In the genomic region with DNA sequence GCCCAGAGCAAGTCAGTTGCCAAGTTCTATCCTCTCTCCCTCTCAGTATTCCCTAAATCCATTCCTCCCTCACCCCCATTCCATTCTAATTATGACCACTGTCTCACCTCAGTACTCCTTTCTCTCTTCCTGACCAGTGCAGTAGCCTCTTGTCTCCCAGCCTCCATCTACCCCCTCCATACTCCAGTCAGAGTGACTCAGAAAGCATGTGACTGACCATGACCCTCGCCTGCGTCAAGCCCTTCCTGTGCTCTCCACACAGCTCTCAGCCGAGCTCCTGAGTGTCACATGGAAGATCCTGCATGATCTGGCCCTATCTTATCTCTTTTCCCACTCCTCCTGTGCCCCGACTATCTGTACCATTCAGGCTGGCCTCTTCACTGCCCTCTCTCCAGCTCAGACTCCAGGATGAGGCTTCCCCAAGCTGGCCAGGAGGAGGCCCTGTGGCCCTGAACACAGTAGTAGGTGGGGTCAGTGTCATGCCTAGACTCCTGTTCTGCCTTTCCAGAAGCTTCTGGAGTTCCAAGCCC, we compare ENCODE assay signal across 1 cellular context.
TF ChIP-seq lines count a peak whose summit lies in the region.

No MANE protein-coding gene starts in this region.

TF ChIP-seq in K562, 482 proteins besides CTCF, POLR2A, EP300 and RAD21 (continued from another document and continues in another):
- TF ChIP-seq CHD7 (IDR thresholded peaks at IDR 0.05; ENCODE audit: low read depth, low read length) (no peak), ILK (tag; IDR thresholded peaks at IDR 0.05; ENCODE audit: borderline replicate concordance, low read depth) (no peak), PHTF2 (CRISPR knock-in tag; IDR thresholded peaks at IDR 0.05) (no peak), ZNF695 (CRISPR knock-in tag; IDR thresholded peaks at IDR 0.05) (no peak), ZNF77 (CRISPR knock-in tag; IDR thresholded peaks at IDR 0.05) (no peak), TSC22D4 (tag; IDR thresholded peaks at IDR 0.05) (no peak), HDAC8 (tag; IDR thresholded peaks at IDR 0.05) (peak; percentile 65; the same call in 1 of the 2 replicates), NCOA2 (IDR thresholded peaks at IDR 0.05; ENCODE audit: partially characterized antibody in 2 of 2) (no peak), CAMTA2 (CRISPR knock-in tag; conservative IDR thresholded peaks at IDR 0.05) (no peak), ARID1B (IDR thresholded peaks at IDR 0.05) (peak; percentile 99), ZNF609 (CRISPR knock-in tag; IDR thresholded peaks at IDR 0.05; ENCODE audit: borderline replicate concordance) (no peak), E2F4 (CRISPR knock-in tag; IDR thresholded peaks at IDR 0.05; ENCODE audit: low read depth) (no peak), SRSF7 (optimal IDR thresholded peaks at IDR 0.05; ENCODE audit: low read depth, low read length) (no peak), MTA1 (IDR thresholded peaks at IDR 0.05; ENCODE audit: borderline replicate concordance) (peak; percentile 92), ZNF583 (CRISPR knock-in tag; IDR thresholded peaks at IDR 0.05) (peak; percentile 86), ZSCAN29 (IDR thresholded peaks at IDR 0.05) (no peak), ZNF707 (CRISPR knock-in tag; conservative IDR thresholded peaks at IDR 0.05) (0 out of 2 replicates have a peak, but pooled peaks have one; percentile 21), MCM7 (IDR thresholded peaks at IDR 0.05) (no peak), ZNF253 (CRISPR knock-in tag; conservative IDR thresholded peaks at IDR 0.05) (no peak), RUNX1 (IDR thresholded peaks at IDR 0.05; ENCODE audit: low read depth) (no peak), DLX4 (CRISPR knock-in tag; IDR thresholded peaks at IDR 0.05) (no peak), U2AF2 (optimal IDR thresholded peaks at IDR 0.05; ENCODE audit: low read depth, low read length) (no peak), IRF2 (CRISPR knock-in tag; IDR thresholded peaks at IDR 0.05) (no peak), CC2D1A (IDR thresholded peaks at IDR 0.05) (peak; percentile 93), KDM5B (IDR thresholded peaks at IDR 0.05; ENCODE audit: insufficient replicate concordance, low read depth, low read length) (no peak), ZNF165 (CRISPR knock-in tag; IDR thresholded peaks at IDR 0.05; ENCODE audit: borderline replicate concordance) (no peak), NFE2L1 (tag; IDR thresholded peaks at IDR 0.05; ENCODE audit: borderline replicate concordance, low read depth) (no peak), TCF7L2 (IDR thresholded peaks at IDR 0.05; ENCODE audit: low read depth, low read length) (no peak; the same call in 1 of the 2 replicates)
- TF ChIP-seq, protein P1, sequence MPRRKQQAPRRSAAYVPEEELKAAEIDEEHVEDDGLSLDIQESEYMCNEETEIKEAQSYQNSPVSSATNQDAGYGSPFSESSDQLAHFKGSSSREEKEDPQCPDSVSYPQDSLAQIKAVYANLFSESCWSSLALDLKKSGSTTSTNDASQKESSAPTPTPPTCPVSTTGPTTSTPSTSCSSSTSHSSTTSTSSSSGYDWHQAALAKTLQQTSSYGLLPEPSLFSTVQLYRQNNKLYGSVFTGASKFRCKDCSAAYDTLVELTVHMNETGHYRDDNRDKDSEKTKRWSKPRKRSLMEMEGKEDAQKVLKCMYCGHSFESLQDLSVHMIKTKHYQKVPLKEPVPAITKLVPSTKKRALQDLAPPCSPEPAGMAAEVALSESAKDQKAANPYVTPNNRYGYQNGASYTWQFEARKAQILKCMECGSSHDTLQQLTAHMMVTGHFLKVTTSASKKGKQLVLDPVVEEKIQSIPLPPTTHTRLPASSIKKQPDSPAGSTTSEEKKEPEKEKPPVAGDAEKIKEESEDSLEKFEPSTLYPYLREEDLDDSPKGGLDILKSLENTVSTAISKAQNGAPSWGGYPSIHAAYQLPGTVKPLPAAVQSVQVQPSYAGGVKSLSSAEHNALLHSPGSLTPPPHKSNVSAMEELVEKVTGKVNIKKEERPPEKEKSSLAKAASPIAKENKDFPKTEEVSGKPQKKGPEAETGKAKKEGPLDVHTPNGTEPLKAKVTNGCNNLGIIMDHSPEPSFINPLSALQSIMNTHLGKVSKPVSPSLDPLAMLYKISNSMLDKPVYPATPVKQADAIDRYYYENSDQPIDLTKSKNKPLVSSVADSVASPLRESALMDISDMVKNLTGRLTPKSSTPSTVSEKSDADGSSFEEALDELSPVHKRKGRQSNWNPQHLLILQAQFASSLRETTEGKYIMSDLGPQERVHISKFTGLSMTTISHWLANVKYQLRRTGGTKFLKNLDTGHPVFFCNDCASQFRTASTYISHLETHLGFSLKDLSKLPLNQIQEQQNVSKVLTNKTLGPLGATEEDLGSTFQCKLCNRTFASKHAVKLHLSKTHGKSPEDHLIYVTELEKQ (CRISPR knock-in tag; IDR thresholded peaks at IDR 0.05): no peak
- TF ChIP-seq, protein P2, sequence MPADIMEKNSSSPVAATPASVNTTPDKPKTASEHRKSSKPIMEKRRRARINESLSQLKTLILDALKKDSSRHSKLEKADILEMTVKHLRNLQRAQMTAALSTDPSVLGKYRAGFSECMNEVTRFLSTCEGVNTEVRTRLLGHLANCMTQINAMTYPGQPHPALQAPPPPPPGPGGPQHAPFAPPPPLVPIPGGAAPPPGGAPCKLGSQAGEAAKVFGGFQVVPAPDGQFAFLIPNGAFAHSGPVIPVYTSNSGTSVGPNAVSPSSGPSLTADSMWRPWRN (IDR thresholded peaks at IDR 0.05; ENCODE audit: low read depth): no peak; the same call in none of the 2 replicates
- TF ChIP-seq, protein P3, sequence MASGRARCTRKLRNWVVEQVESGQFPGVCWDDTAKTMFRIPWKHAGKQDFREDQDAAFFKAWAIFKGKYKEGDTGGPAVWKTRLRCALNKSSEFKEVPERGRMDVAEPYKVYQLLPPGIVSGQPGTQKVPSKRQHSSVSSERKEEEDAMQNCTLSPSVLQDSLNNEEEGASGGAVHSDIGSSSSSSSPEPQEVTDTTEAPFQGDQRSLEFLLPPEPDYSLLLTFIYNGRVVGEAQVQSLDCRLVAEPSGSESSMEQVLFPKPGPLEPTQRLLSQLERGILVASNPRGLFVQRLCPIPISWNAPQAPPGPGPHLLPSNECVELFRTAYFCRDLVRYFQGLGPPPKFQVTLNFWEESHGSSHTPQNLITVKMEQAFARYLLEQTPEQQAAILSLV (tag; IDR thresholded peaks at IDR 0.05): no peak
